1 cellular context compared by ENCODE assay signal in genomic region chr11:57980201-57980600, GRCh38.
TF ChIP-seq lines count a peak whose summit lies in the region.

No MANE protein-coding gene starts in this region.

TF ChIP-seq in IMR-90, 13 proteins besides CTCF, POLR2A, EP300 and RAD21 (continued from another document):
- TF ChIP-seq USF2 (IDR thresholded peaks at IDR 0.05; ENCODE audit: low read depth, low read length) (no peak), BHLHE40 (IDR thresholded peaks at IDR 0.05; ENCODE audit: low read depth, low read length) (no peak), CEBPB (IDR thresholded peaks at IDR 0.05; ENCODE audit: low read depth, low read length) (no peak), RCOR1 (IDR thresholded peaks at IDR 0.05; ENCODE audit: insufficient replicate concordance, low read length) (no peak)
